In the genomic region with DNA sequence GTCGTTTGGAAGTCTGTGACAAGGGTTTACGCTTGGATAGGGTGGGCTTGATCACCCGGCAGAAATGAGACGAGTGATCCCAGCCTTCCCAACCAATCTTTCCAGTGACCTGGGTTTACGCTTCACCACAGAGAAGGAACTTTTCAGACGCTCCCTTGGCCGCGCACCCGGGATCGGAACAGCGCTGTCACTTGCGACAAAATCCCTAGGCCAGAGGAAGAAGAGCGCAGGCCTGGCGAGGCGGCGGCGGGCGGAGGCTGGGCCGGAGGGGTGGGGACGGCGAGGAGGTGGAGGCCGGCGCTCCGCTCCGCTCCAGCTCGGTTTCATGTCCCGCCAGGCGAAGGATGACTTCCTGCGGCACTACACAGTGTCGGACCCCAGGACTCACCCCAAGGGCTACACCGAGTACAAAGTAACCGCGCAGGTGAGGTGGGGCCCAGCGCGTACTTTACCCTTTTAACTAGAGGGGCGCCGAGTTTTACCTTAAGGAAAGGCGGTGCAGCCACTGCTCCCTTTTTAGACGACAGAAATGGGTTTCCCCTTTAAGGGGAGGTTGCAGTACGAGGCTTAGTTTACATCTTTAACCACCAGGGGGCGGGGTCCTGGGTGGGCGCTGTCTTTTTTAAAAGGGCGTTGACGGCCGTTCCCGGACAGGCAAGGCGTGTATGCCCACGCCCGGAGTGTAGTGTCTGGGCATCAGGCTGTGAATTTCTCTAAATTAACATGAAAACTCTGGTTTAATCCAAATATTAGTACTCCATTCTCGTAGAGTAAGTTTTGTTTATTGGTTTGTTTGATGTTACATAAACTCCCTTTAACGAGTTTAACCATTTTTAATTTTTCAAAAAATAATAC, we compare ENCODE assay signal across 8 cellular contexts. TPM values are rescaled to one million over a fixed set of nuclear protein-coding genes. Genes with fewer than 3 reads are reported as not detected.
A peak's percentile ranks its signal among the peaks of the same experiment; 100 is the strongest.
DNase-seq lines count a peak whose midpoint lies in the region; ATAC-seq and TF ChIP-seq lines count a peak whose summit lies in the region.

A gene with protein sequence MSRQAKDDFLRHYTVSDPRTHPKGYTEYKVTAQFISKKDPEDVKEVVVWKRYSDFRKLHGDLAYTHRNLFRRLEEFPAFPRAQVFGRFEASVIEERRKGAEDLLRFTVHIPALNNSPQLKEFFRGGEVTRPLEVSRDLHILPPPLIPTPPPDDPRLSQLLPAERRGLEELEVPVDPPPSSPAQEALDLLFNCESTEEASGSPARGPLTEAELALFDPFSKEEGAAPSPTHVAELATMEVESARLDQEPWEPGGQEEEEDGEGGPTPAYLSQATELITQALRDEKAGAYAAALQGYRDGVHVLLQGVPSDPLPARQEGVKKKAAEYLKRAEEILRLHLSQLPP (plus strand): TSS at position 227 of the 855 bp plus-strand sequence. CDS start 99 bp downstream, at position 326.

- under 1% methylated on average over 40 of the region's 51 CpGs for WGBS in prostate gland
- WGBS in urinary bladder = under 1% methylated on average over 51 of the region's 51 CpGs

- intact Hi-C loops in left ventricle myocardium inferior (cut with micrococcal nuclease) = no loop called here
- intact Hi-C loops in prostate gland (cut with DNase I) = no loop called here

- ATAC-seq in HG02870 (IDR thresholded peaks at IDR 0.05; ENCODE audit: unreplicated experiment) = peak; percentile 88

- TF ChIP-seq CTCF in GM13976 (IDR thresholded peaks at IDR 0.05; ENCODE audit: borderline replicate concordance, control extremely low read depth, extremely low read depth, insufficient read depth, missing control alignments) = peak; percentile 38
- peak; percentile 89 for TF ChIP-seq CTCF in left ventricle myocardium inferior (IDR thresholded peaks at IDR 0.05; ENCODE audit: borderline replicate concordance)
- peak; percentile 67 to 86 (median 78) for TF ChIP-seq CTCF in prostate gland (IDR thresholded peaks at IDR 0.05)

- H3K4me3 ChIP-seq in left ventricle myocardium inferior (peak within 1 kb of the TSS; percentile 77), prostate gland (peak within 1 kb of the TSS; percentile 42 to 57), urinary bladder (ENCODE audit: low read depth, low read length) (peak within 1 kb of the TSS; percentile 43)

- peaks cover 7% of the 10 kb centered on the region for H3K36me3 ChIP-seq in left ventricle myocardium inferior
- H3K36me3 ChIP-seq in prostate gland = no peaks in the 10 kb centered on the region
- H3K36me3 ChIP-seq in urinary bladder (ENCODE audit: insufficient read depth) = peaks cover 2% of the 10 kb centered on the region

- peak; percentile 94 for DNase-seq in GM13976 (ENCODE audit: low spot score)
- peak; percentile 97 for DNase-seq in NCI-H146 (lab: John Stamatoyannopoulos, UW)
- DNase-seq in T-helper 1 cell = peak; percentile 76 to 97 (median 88)
- peak; percentile 96 for DNase-seq in amniotic epithelial cell (ENCODE audit: low read depth)
- peak; percentile 94 for DNase-seq in left ventricle myocardium inferior
- DNase-seq in prostate gland (ENCODE audit: low spot score) = peak; percentile 94

- H3K4me1 ChIP-seq in left ventricle myocardium inferior = peaks cover 25% of the 10 kb centered on the region
- H3K4me1 ChIP-seq in prostate gland (replicated peaks) = peaks cover 5% of the 10 kb centered on the region
- H3K4me1 ChIP-seq in urinary bladder (ENCODE audit: insufficient read depth) = no peaks in the 10 kb centered on the region

- H3K27ac ChIP-seq in left ventricle myocardium inferior (replicated peaks) (peak within 1 kb of the TSS; percentile 94), prostate gland (peak within 1 kb of the TSS; percentile 87 to 92), urinary bladder (ENCODE audit: low read depth) (peak within 1 kb of the TSS; percentile 89)

- in situ Hi-C loops in GM13976 (cut with MboI; ENCODE audit: low sequenced_read_pairs, unreplicated experiment) = no loop called here

- TF ChIP-seq POLR2A in prostate gland (IDR thresholded peaks at IDR 0.05) = peak; percentile 60

- no peaks in the 10 kb centered on the region for H3K27me3 ChIP-seq in left ventricle myocardium inferior (ENCODE audit: low read depth)
- H3K27me3 ChIP-seq in prostate gland (replicated peaks; ENCODE audit: insufficient read depth) = no peaks in the 10 kb centered on the region

- H3K9me3 ChIP-seq in left ventricle myocardium inferior (replicated peaks) (no peaks in the 10 kb centered on the region), prostate gland (no peaks in the 10 kb centered on the region)

RNA-seq across cellular contexts. Expression of the gene that starts here (rescaled TPM):
- total RNA-seq in left ventricle myocardium inferior (15.7 TPM), prostate gland (10 to 100 TPM; 23.4 to 25.2 TPM), urinary bladder (9.4 TPM)
- polyA plus RNA-seq in urinary bladder = 34.5 TPM

Comparison
In these comparisons a context has a peak if more than half of its experiments do, and no peak if none do; other contexts are left out.
1. Peak in every context shown above with its lines: DNase-seq, ATAC-seq, H3K4me3 ChIP-seq and H3K27ac ChIP-seq.
2. CTCF ChIP-seq: peak in every context shown above with its lines; median percentile 89 in left ventricle myocardium inferior; 78 in prostate gland; 38 in GM13976.